In the genomic region with DNA sequence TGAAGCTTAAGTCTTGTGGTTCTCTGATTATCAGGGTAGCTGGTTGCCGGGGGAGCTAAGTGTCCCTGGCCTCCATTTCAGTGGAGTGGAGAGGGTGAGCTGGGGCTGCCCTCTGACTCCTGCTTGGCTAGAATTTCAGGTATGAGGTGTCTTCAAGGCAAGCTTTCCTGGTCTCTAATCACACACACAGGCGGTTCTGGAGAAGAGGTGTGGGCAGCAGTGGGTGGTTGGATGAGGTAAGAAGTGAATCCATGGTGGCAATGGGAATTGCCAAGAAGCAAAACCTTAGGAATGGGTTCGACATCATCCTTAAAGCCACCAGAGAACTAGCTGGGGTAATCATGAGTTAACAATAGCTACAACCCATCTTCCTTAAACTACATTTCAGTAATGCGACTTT, we compare ENCODE assay signal across 34 cellular contexts.
"Had no signal": no experiment of that assay in that cellular context is flagged by ENCODE, and none has a peak within 500 bp of the region (broad histone marks: within the 10 kb centered on the region; RNA-seq: fewer than 3 reads in every experiment).

No MANE protein-coding gene starts in this region.

- H3K27ac Mint-ChIP-seq: activated B cell treated with CpG ODN at 0.5 μM for 24 hours; activated CD4-positive, alpha-beta memory T cell treated with anti-CD3 and anti-CD28 coated beads, Interleukin-2, amount 10 ng/mL, durations not matched to agents 7 days and 5 days; activated CD4-positive, alpha-beta T cell treated with anti-CD3 and anti-CD28 coated beads, Interleukin-2, amount 10 ng/mL, durations not matched to agents 7 days and 5 days; activated CD8-positive, alpha-beta memory T cell treated with anti-CD3 and anti-CD28 coated beads, Interleukin-2, amount 10 ng/mL, durations not matched to agents 7 days and 5 days; activated CD8-positive, alpha-beta T cell treated with anti-CD3 and anti-CD28 coated beads, Interleukin-2, amount 10 ng/mL, durations not matched to agents 7 days and 5 days; activated naive CD4-positive, alpha-beta T cell treated with anti-CD3 and anti-CD28 coated beads, Interleukin-2, amount 10 ng/mL, durations not matched to agents 7 days and 5 days; activated naive CD4-positive, alpha-beta T cell treated with anti-CD3 and anti-CD28 coated beads, Interleukin-2, amount 50 U/mL, for 24 hours; activated naive CD8-positive, alpha-beta T cell; activated naive CD8-positive, alpha-beta T cell treated with anti-CD3 and anti-CD28 coated beads, Interleukin-2, amount 10 ng/mL, durations not matched to agents 7 days and 5 days; activated naive CD8-positive, alpha-beta T cell treated with anti-CD3 and anti-CD28 coated beads, Interleukin-2, amount 50 U/mL, for 24 hours; activated T-cell treated with anti-CD3 and anti-CD28 coated beads, Interleukin-2, amount 50 U/mL, for 24 hours; activated T-helper 2 cell treated with anti-CD3 and anti-CD28 coated beads, Interferon-gamma antibody, Interleukin-2, Interleukin-4, amounts not matched to agents 10 μg/mL and 5 μg/mL and 100 μg/mL, durations not matched to agents 14 hours and 24 hours and 36 hours; T-helper 1 cell treated with Interleukin-12 subunit alpha and Interleukin-12 subunit beta and Interleukin-4 antibody, amounts not matched to agents 30 μg/mL and 1 μg/mL, for 36 hours; T-helper 2 cell treated with Interferon-gamma antibody and Interleukin-4, amounts not matched to agents 5 μg/mL and 100 μg/mL, for 36 hours had no signal

- H3K36me3 Mint-ChIP-seq: activated CD8-positive, alpha-beta memory T cell treated with anti-CD3 and anti-CD28 coated beads, Interleukin-2, amount 10 ng/mL, durations not matched to agents 7 days and 5 days; activated naive CD4-positive, alpha-beta T cell treated with anti-CD3 and anti-CD28 coated beads, Interleukin-2, amount 10 ng/mL, durations not matched to agents 7 days and 5 days; activated naive CD8-positive, alpha-beta T cell treated with anti-CD3 and anti-CD28 coated beads, Interleukin-2, amount 10 ng/mL, durations not matched to agents 7 days and 5 days had no signal

- H3K27ac ChIP-seq: body of pancreas, brain microvascular endothelial cell, breast epithelium had no signal

- H3K4me1 Mint-ChIP-seq: activated CD4-positive, alpha-beta memory T cell treated with anti-CD3 and anti-CD28 coated beads, Interleukin-2, amount 10 ng/mL, durations not matched to agents 7 days and 5 days; activated CD8-positive, alpha-beta memory T cell treated with anti-CD3 and anti-CD28 coated beads, Interleukin-2, amount 10 ng/mL, durations not matched to agents 7 days and 5 days; central memory CD8-positive, alpha-beta T cell had no signal

- H3K27me3 Mint-ChIP-seq: activated B cell treated with CpG ODN at 0.5 μM for 24 hours; activated CD4-positive, alpha-beta memory T cell treated with anti-CD3 and anti-CD28 coated beads, Interleukin-2, amount 10 ng/mL, durations not matched to agents 7 days and 5 days; activated CD4-positive, alpha-beta T cell treated with anti-CD3 and anti-CD28 coated beads, Interleukin-2, amount 10 ng/mL, durations not matched to agents 7 days and 5 days; activated CD8-positive, alpha-beta memory T cell treated with anti-CD3 and anti-CD28 coated beads, Interleukin-2, amount 10 ng/mL, durations not matched to agents 7 days and 5 days; activated naive CD4-positive, alpha-beta T cell treated with anti-CD3 and anti-CD28 coated beads, Interleukin-2, amount 10 ng/mL, durations not matched to agents 7 days and 5 days; activated naive CD4-positive, alpha-beta T cell treated with anti-CD3 and anti-CD28 coated beads, Interleukin-2, amount 50 U/mL, for 24 hours; activated naive CD8-positive, alpha-beta T cell; activated naive CD8-positive, alpha-beta T cell treated with anti-CD3 and anti-CD28 coated beads, Interleukin-2, amount 10 ng/mL, durations not matched to agents 7 days and 5 days; activated naive CD8-positive, alpha-beta T cell treated with anti-CD3 and anti-CD28 coated beads, Interleukin-2, amount 50 U/mL, for 24 hours; activated T-cell treated with anti-CD3 and anti-CD28 coated beads, Interleukin-2, amount 50 U/mL, for 24 hours; central memory CD8-positive, alpha-beta T cell had no signal

- H3K4me3 ChIP-seq: body of pancreas, breast epithelium had no signal

- H3K9me3 ChIP-seq: body of pancreas, breast epithelium had no signal

- H3K4me1 ChIP-seq: breast epithelium had no signal

- H3K27me3 ChIP-seq: body of pancreas, brain microvascular endothelial cell, breast epithelium had no signal

- H3K36me3 ChIP-seq: brain microvascular endothelial cell, breast epithelium had no signal

- H3K4me3 Mint-ChIP-seq: activated B cell treated with CpG ODN at 0.5 μM for 24 hours; activated CD4-positive, alpha-beta memory T cell treated with anti-CD3 and anti-CD28 coated beads, Interleukin-2, amount 10 ng/mL, durations not matched to agents 7 days and 5 days; activated CD4-positive, alpha-beta T cell treated with anti-CD3 and anti-CD28 coated beads, Interleukin-2, amount 10 ng/mL, durations not matched to agents 7 days and 5 days; activated CD8-positive, alpha-beta memory T cell treated with anti-CD3 and anti-CD28 coated beads, Interleukin-2, amount 10 ng/mL, durations not matched to agents 7 days and 5 days; activated CD8-positive, alpha-beta T cell treated with anti-CD3 and anti-CD28 coated beads, Interleukin-2, amount 10 ng/mL, durations not matched to agents 7 days and 5 days; activated naive CD4-positive, alpha-beta T cell treated with anti-CD3 and anti-CD28 coated beads, Interleukin-2, amount 10 ng/mL, durations not matched to agents 7 days and 5 days; activated naive CD4-positive, alpha-beta T cell treated with anti-CD3 and anti-CD28 coated beads, Interleukin-2, amount 50 U/mL, for 24 hours; activated naive CD8-positive, alpha-beta T cell; activated naive CD8-positive, alpha-beta T cell treated with anti-CD3 and anti-CD28 coated beads, Interleukin-2, amount 10 ng/mL, durations not matched to agents 7 days and 5 days; activated naive CD8-positive, alpha-beta T cell treated with anti-CD3 and anti-CD28 coated beads, Interleukin-2, amount 50 U/mL, for 24 hours; activated T-cell treated with anti-CD3 and anti-CD28 coated beads, Interleukin-2, amount 50 U/mL, for 24 hours; central memory CD8-positive, alpha-beta T cell; T-helper 1 cell treated with Interleukin-12 subunit alpha and Interleukin-12 subunit beta and Interleukin-4 antibody, amounts not matched to agents 30 μg/mL and 1 μg/mL, for 36 hours; T-helper 2 cell treated with Interferon-gamma antibody and Interleukin-4, amounts not matched to agents 5 μg/mL and 100 μg/mL, for 36 hours had no signal

- H3K9me3 Mint-ChIP-seq: activated B cell treated with CpG ODN at 0.5 μM for 24 hours; activated CD4-positive, alpha-beta memory T cell treated with anti-CD3 and anti-CD28 coated beads, Interleukin-2, amount 10 ng/mL, durations not matched to agents 7 days and 5 days; activated CD4-positive, alpha-beta T cell treated with anti-CD3 and anti-CD28 coated beads, Interleukin-2, amount 10 ng/mL, durations not matched to agents 7 days and 5 days; activated naive CD4-positive, alpha-beta T cell treated with anti-CD3 and anti-CD28 coated beads, Interleukin-2, amount 10 ng/mL, durations not matched to agents 7 days and 5 days; activated naive CD4-positive, alpha-beta T cell treated with anti-CD3 and anti-CD28 coated beads, Interleukin-2, amount 50 U/mL, for 24 hours; activated naive CD8-positive, alpha-beta T cell treated with anti-CD3 and anti-CD28 coated beads, Interleukin-2, amount 10 ng/mL, durations not matched to agents 7 days and 5 days; activated naive CD8-positive, alpha-beta T cell treated with anti-CD3 and anti-CD28 coated beads, Interleukin-2, amount 50 U/mL, for 24 hours; activated T-cell treated with anti-CD3 and anti-CD28 coated beads, Interleukin-2, amount 50 U/mL, for 24 hours; activated T-helper 2 cell treated with anti-CD3 and anti-CD28 coated beads, Interferon-gamma antibody, Interleukin-2, Interleukin-4, amounts not matched to agents 10 μg/mL and 5 μg/mL and 100 μg/mL, durations not matched to agents 14 hours and 24 hours and 36 hours; central memory CD8-positive, alpha-beta T cell; T-helper 1 cell treated with Interleukin-12 subunit alpha and Interleukin-12 subunit beta and Interleukin-4 antibody, amounts not matched to agents 30 μg/mL and 1 μg/mL, for 36 hours; T-helper 2 cell treated with Interferon-gamma antibody and Interleukin-4, amounts not matched to agents 5 μg/mL and 100 μg/mL, for 36 hours had no signal

- DNase-seq: activated B cell treated with CpG ODN at 0.5 μM for 24 hours; activated CD4-positive, alpha-beta memory T cell treated with anti-CD3 and anti-CD28 coated beads, Interleukin-2, amount 10 ng/mL, durations not matched to agents 7 days and 5 days; activated CD4-positive, alpha-beta T cell treated with anti-CD3 and anti-CD28 coated beads for 4 hours; activated CD4-positive, alpha-beta T cell treated with anti-CD3 and anti-CD28 coated beads, Interleukin-2, amount 10 ng/mL, durations not matched to agents 7 days and 5 days; activated CD4-positive, alpha-beta T cell treated with anti-CD3 and anti-CD28 coated beads, Interleukin-2, amount 50 U/mL, for 48 hours; activated CD4-positive, CD25-positive, alpha-beta regulatory T cell treated with anti-CD3 and anti-CD28 coated beads, Interleukin-2, amount 50 U/mL, for 72 hours; activated CD8-positive, alpha-beta memory T cell treated with anti-CD3 and anti-CD28 coated beads for 24 hours; activated CD8-positive, alpha-beta memory T cell treated with anti-CD3 and anti-CD28 coated beads, Interleukin-2, amount 10 ng/mL, durations not matched to agents 7 days and 5 days; activated CD8-positive, alpha-beta memory T cell treated with anti-CD3 and anti-CD28 coated beads, Interleukin-2, amount 50 U/mL, for 48 hours; activated CD8-positive, alpha-beta T cell treated with anti-CD3 and anti-CD28 coated beads, Interleukin-2, amount 10 ng/mL, durations not matched to agents 7 days and 5 days; activated effector memory CD4-positive, alpha-beta T cell treated with Interleukin-2 at 50 U/mL for 16 hours; activated gamma-delta T cell; activated naive CD4-positive, alpha-beta T cell treated with anti-CD3 and anti-CD28 coated beads, Interleukin-2, amount 10 ng/mL, durations not matched to agents 7 days and 5 days; activated naive CD4-positive, alpha-beta T cell treated with Interleukin-2 at 50 U/mL for 16 hours; activated naive CD8-positive, alpha-beta T cell treated with anti-CD3 and anti-CD28 coated beads, Interleukin-2, amount 10 ng/mL, durations not matched to agents 7 days and 5 days; activated naive CD8-positive, alpha-beta T cell treated with anti-CD3 and anti-CD28 coated beads, Interleukin-2, amount 50 U/mL, for 24 hours; activated T-cell treated with anti-CD3 and anti-CD28 coated beads, Interleukin-2, amount 50 U/mL, for 24 hours; activated T-cell treated with anti-CD3 and anti-CD28 coated beads, Interleukin-2, amount 50 U/mL, for 48 hours; amygdala; anterior cingulate cortex; body of pancreas; brain microvascular endothelial cell; caudate nucleus; cerebellar nuclear complex; T-helper 1 cell; T-helper 2 cell; T-helper 9 cell had no signal

- ATAC-seq: activated CD8-positive, alpha-beta memory T cell treated with anti-CD3 and anti-CD28 coated beads, Interleukin-2, amount 10 ng/mL, durations not matched to agents 7 days and 5 days; activated CD8-positive, alpha-beta T cell treated with anti-CD3 and anti-CD28 coated beads, Interleukin-2, amount 10 ng/mL, durations not matched to agents 7 days and 5 days; activated naive CD8-positive, alpha-beta T cell treated with anti-CD3 and anti-CD28 coated beads, Interleukin-2, amount 50 U/mL, for 24 hours; body of pancreas had no signal
